In genomic region chr14:24012736-24013273, GRCh38 we compare ENCODE assay signal across 2 cellular contexts.
A peak's percentile ranks its signal among the peaks of the same experiment; 100 is the strongest.
TF ChIP-seq lines count a peak whose summit lies in the region.

No MANE protein-coding gene starts in this region.

TF ChIP-seq in WTC11, 78 proteins besides CTCF, POLR2A, EP300 and RAD21:
- peak; percentile 82 for TF ChIP-seq ZNF423 (CRISPR knock-in tag; IDR thresholded peaks at IDR 0.05)

TF ChIP-seq in HepG2, 621 proteins besides CTCF, POLR2A, EP300 and RAD21:
- TF ChIP-seq TMF1 (CRISPR knock-in tag; IDR thresholded peaks at IDR 0.05; ENCODE audit: low read depth): 0 out of 2 replicates have a peak, but pooled peaks have one; percentile 38
